17 cellular contexts compared by ENCODE assay signal in genomic region chr3:134106580-134106979, GRCh38.
DNase-seq lines count a peak whose midpoint lies in the region; ATAC-seq and TF ChIP-seq lines count a peak whose summit lies in the region.
"Had no signal": no experiment of that assay in that cellular context is flagged by ENCODE, and none has a peak within 500 bp of the region (broad histone marks: within the 10 kb centered on the region; RNA-seq: fewer than 3 reads in every experiment).

No MANE protein-coding gene starts in this region.

- TF ChIP-seq CTCF in PC-9 (conservative IDR thresholded peaks at IDR 0.05): no peak

- H3F3A ChIP-seq in PC-9 (ENCODE audit: insufficient read depth, low read depth): no peaks in the 10 kb centered on the region; the same call in 1 of the 2 replicates

- H3K27me3 ChIP-seq in PC-9 (ENCODE audit: insufficient read depth, low read depth): no peaks in the 10 kb centered on the region
- H3K27me3 ChIP-seq: SJSA1 had no signal

- no peak overlapping the region for H3K4me3 ChIP-seq in PC-9
- H3K4me3 ChIP-seq: SJSA1 had no signal

- H3K36me3 ChIP-seq in PC-9 (ENCODE audit: low read depth): no peaks in the 10 kb centered on the region
- H3K36me3 ChIP-seq: SJSA1 had no signal

- H3K4me2 ChIP-seq in PC-9: no peak overlapping the region
- H3K4me2 ChIP-seq: KMS-11 had no signal

- ATAC-seq in GM19043 (IDR thresholded peaks at IDR 0.05; ENCODE audit: low read depth, unreplicated experiment): peak; percentile 83
- ATAC-seq in GM21825 (IDR thresholded peaks at IDR 0.05; ENCODE audit: unreplicated experiment): peak; percentile 83
- ATAC-seq in HG03460 (IDR thresholded peaks at IDR 0.05; ENCODE audit: unreplicated experiment): peak; percentile 79
- ATAC-seq in GM21576 (IDR thresholded peaks at IDR 0.05; ENCODE audit: unreplicated experiment): no peak

- DNase-seq in CD1c-positive myeloid dendritic cell (ENCODE audit: extremely low spot score) (peak; percentile 3), NCI-H2029 treated with DMSO at 0.1 percent for 48 hours (lab: John Stamatoyannopoulos, UW) (no peak), NCI-H1092 treated with DMSO at 0.1 percent for 48 hours (lab: John Stamatoyannopoulos, UW) (no peak), PC-9 (no peak)
- DNase-seq: activated CD4-positive, alpha-beta memory T cell treated with anti-CD3 and anti-CD28 coated beads for 36 hours; activated T-cell treated with anti-CD3 and anti-CD28 coated beads, Interleukin-2, amount 50 U/mL, for 48 hours; CD4-positive, CD25-positive, alpha-beta regulatory T cell; mammary epithelial cell; NCI-H1417; NCI-H345; retina had no signal

- no peaks in the 10 kb centered on the region for H4K20me1 ChIP-seq in PC-9 (ENCODE audit: insufficient read depth)

- no peaks in the 10 kb centered on the region for H3K79me2 ChIP-seq in PC-9 (ENCODE audit: low read depth)

- intact Hi-C loops in PC-9 (cut with micrococcal nuclease; ENCODE audit: unreplicated experiment): no loop called here

- peaks cover under 1% of the 10 kb centered on the region; the same call in 1 of the 2 replicates for H3K9me2 ChIP-seq in PC-9 (ENCODE audit: insufficient read depth)

- BruUV-seq in PC-9 (replicated peaks; lab: Mats Ljungman, UMichigan): no TSS peak

- peaks cover 6% of the 10 kb centered on the region; the same call in 1 of the 2 replicates for H3K9me3 ChIP-seq in PC-9 (ENCODE audit: insufficient read depth, low read depth)
- H3K9me3 ChIP-seq: SJSA1 had no signal

- CTCF ChIA-PET in PC-9 (lab: Charles Lee): no interaction called here

- POLR2A ChIA-PET in PC-9 (lab: Charles Lee; ENCODE audit: unreplicated experiment): no interaction called here

- H2AFZ ChIP-seq in PC-9: no peak overlapping the region

- no peak overlapping the region for H3K27ac ChIP-seq in PC-9
- H3K27ac ChIP-seq: KMS-11, SJSA1 had no signal

- H3K4me1 ChIP-seq in PC-9 (replicated peaks; ENCODE audit: insufficient read depth): no peaks in the 10 kb centered on the region
- H3K4me1 ChIP-seq: SJSA1 had no signal
